In genomic region chr10:116356833-116357232, GRCh38 we compare ENCODE assay signal across 39 cellular contexts. TPM values are rescaled to one million over a fixed set of nuclear protein-coding genes. Genes with fewer than 3 reads are reported as not detected.
"Had no signal": no experiment of that assay in that cellular context is flagged by ENCODE, and none has a peak within 500 bp of the region (broad histone marks: within the 10 kb centered on the region; RNA-seq: fewer than 3 reads in every experiment).

No MANE protein-coding gene starts in this region.

- DNase-seq: activated effector memory CD4-positive, alpha-beta T cell treated with anti-CD3 and anti-CD28 coated beads, Interleukin-2, amount 50 U/mL, for 16 hours; activated effector memory CD4-positive, alpha-beta T cell treated with Interleukin-2 at 50 U/mL for 16 hours; activated gamma-delta T cell; activated gamma-delta T cell treated with Interleukin-2 at 50 U/mL for 16 hours; activated naive CD4-positive, alpha-beta T cell; activated naive CD4-positive, alpha-beta T cell treated with anti-CD3 and anti-CD28 coated beads for 36 hours; activated naive CD4-positive, alpha-beta T cell treated with anti-CD3 and anti-CD28 coated beads, Interleukin-2, amount 10 ng/mL, durations not matched to agents 7 days and 5 days; activated naive CD4-positive, alpha-beta T cell treated with anti-CD3 and anti-CD28 coated beads, Interleukin-2, amount 50 U/mL, for 16 hours; activated naive CD4-positive, alpha-beta T cell treated with Interleukin-2 at 50 U/mL for 16 hours; activated naive CD8-positive, alpha-beta T cell treated with anti-CD3 and anti-CD28 coated beads for 36 hours; activated naive CD8-positive, alpha-beta T cell treated with anti-CD3 and anti-CD28 coated beads, Interleukin-2, amount 10 ng/mL, durations not matched to agents 7 days and 5 days; activated naive CD8-positive, alpha-beta T cell treated with anti-CD3 and anti-CD28 coated beads, Interleukin-2, amount 50 U/mL, for 24 hours; activated T-cell treated with anti-CD3 and anti-CD28 coated beads, Interleukin-2, amount 50 U/mL, for 24 hours; activated T-cell treated with anti-CD3 and anti-CD28 coated beads, Interleukin-2, amount 50 U/mL, for 4 hours; activated T-cell treated with anti-CD3 and anti-CD28 coated beads, Interleukin-2, amount 50 U/mL, for 48 hours; activated T-cell treated with anti-CD3 and anti-CD28 coated beads, Interleukin-2, amount 50 U/mL, for 72 hours; adrenal gland; amniotic stem cell; amygdala; anterior cingulate cortex; aorta; body of pancreas; brain microvascular endothelial cell; caudate nucleus; central memory CD4-positive, alpha-beta T cell; cerebellar nuclear complex had no signal

- H3K9me3 ChIP-seq: adrenal gland, ascending aorta, body of pancreas had no signal

- ATAC-seq: activated naive CD4-positive, alpha-beta T cell treated with anti-CD3 and anti-CD28 coated beads, Interleukin-2, amount 50 U/mL, for 72 hours; activated naive CD8-positive, alpha-beta T cell treated with anti-CD3 and anti-CD28 coated beads, Interleukin-2, amount 50 U/mL, for 24 hours; activated T-cell treated with anti-CD3 and anti-CD28 coated beads, Interleukin-2, amount 50 U/mL, for 4 hours; activated T-cell treated with anti-CD3 and anti-CD28 coated beads, Interleukin-2, amount 50 U/mL, for 72 hours; activated T-helper 17 cell treated with anti-CD3 and anti-CD28 coated beads, Interleukin-2, amount 50 U/mL, for 72 hours; body of pancreas had no signal

- H3K27me3 ChIP-seq: adrenal gland, ascending aorta, body of pancreas, brain microvascular endothelial cell, breast epithelium, cardiac muscle cell had no signal

- FAIRE-seq: astrocyte, bronchial epithelial cell had no signal

- H3K36me3 ChIP-seq: adrenal gland, ascending aorta, brain microvascular endothelial cell, breast epithelium, cardiac muscle cell had no signal

- H3K27ac ChIP-seq: adrenal gland, ascending aorta, body of pancreas, brain microvascular endothelial cell, breast epithelium, cardiac muscle cell had no signal

- H3K4me1 ChIP-seq: adrenal gland, ascending aorta, body of pancreas, breast epithelium had no signal

- H3K4me3 ChIP-seq: adrenal gland, ascending aorta, body of pancreas, breast epithelium, cardiac muscle cell had no signal

RNA-seq across cellular contexts. Expression of gene CCDC172, which starts 32.6 kb away (rescaled TPM):
- total RNA-seq: activated naive CD4-positive, alpha-beta T cell treated with anti-CD3 and anti-CD28 coated beads for 36 hours; activated naive CD4-positive, alpha-beta T cell treated with anti-CD3 and anti-CD28 coated beads, Interleukin-2, amount 50 U/mL, for 72 hours; activated naive CD8-positive, alpha-beta T cell treated with anti-CD3 and anti-CD28 coated beads for 36 hours; activated naive CD8-positive, alpha-beta T cell treated with anti-CD3 and anti-CD28 coated beads, Interleukin-2, amount 10 ng/mL, durations not matched to agents 7 days and 5 days; activated T-cell treated with anti-CD3 and anti-CD28 coated beads, Interleukin-2, amount 50 U/mL, for 4 hours; activated T-cell treated with anti-CD3 and anti-CD28 coated beads, Interleukin-2, amount 50 U/mL, for 72 hours; activated T-helper 1 cell treated with anti-CD3 and anti-CD28 coated beads, Interleukin-12 subunit alpha, Interleukin-12 subunit beta, Interleukin-2, Interleukin-4 antibody, amounts not matched to agents 30 ng/mL and 10 ng/mL and 1 ng/mL, durations not matched to agents 14 hours and 24 hours and 36 hours; activated T-helper 17 cell treated with anti-CD3 and anti-CD28 coated beads, Interleukin-2, amount 50 U/mL, for 72 hours; activated T-helper 2 cell treated with anti-CD3 and anti-CD28 coated beads, Interferon-gamma antibody, Interleukin-2, Interleukin-4, amounts not matched to agents 10 μg/mL and 5 μg/mL and 100 μg/mL, durations not matched to agents 14 hours and 24 hours and 36 hours; adrenal gland; aorta; ascending aorta; astrocyte; body of pancreas; breast epithelium; bronchial epithelial cell; cardiac muscle cell; cardiac septum; cerebellum; chondrocyte had no signal
- polyA plus RNA-seq: adipose tissue, aorta, cardiac muscle cell had no signal
